ENCODE assay signal across 14 cellular contexts in genomic region chr7:46131916-46132795, GRCh38.
DNase-seq lines count a peak whose midpoint lies in the region; ATAC-seq, FAIRE-seq and TF ChIP-seq lines count a peak whose summit lies in the region.
"Had no signal": no experiment of that assay in that cellular context is flagged by ENCODE, and none has a peak within 500 bp of the region (broad histone marks: within the 10 kb centered on the region; RNA-seq: fewer than 3 reads in every experiment).

No MANE protein-coding gene starts in this region.

- H2AK5ac ChIP-seq in H9 (ENCODE audit: insufficient read length, low read length), result no peak overlapping the region

- dilution Hi-C loops in keratinocyte (cut with MboI; ENCODE audit: extremely low pct_ligation_motif_present, low sequenced_read_pairs), result no loop called here

- H3K36me3 ChIP-seq in keratinocyte (ENCODE audit: control insufficient read depth in 2 of 2, extremely low read depth in 1 of 2, insufficient read depth in 2 of 2, low read length in 2 of 2), result no peaks in the 10 kb centered on the region
- H3K36me3 ChIP-seq in HAP-1 (replicated peaks), result no peaks in the 10 kb centered on the region
- H3K36me3 ChIP-seq: esophagus squamous epithelium had no signal

- H4K20me1 ChIP-seq in H9 (ENCODE audit: control insufficient read depth, insufficient read depth, insufficient read length) (no peaks in the 10 kb centered on the region), keratinocyte (ENCODE audit: control insufficient read depth, extremely low read depth, insufficient read depth, low read length) (no peaks in the 10 kb centered on the region)

- no peaks in the 10 kb centered on the region; a peak in 1 of 5 replicates for H3K9me3 Mint-ChIP-seq in H9
- no peaks in the 10 kb centered on the region for H3K9me3 Mint-ChIP-seq in activated naive CD8-positive, alpha-beta T cell treated with anti-CD3 and anti-CD28 coated beads for 36 hours
- H3K9me3 Mint-ChIP-seq: activated naive CD4-positive, alpha-beta T cell treated with anti-CD3 and anti-CD28 coated beads, Interleukin-2, amount 50 U/mL, for 24 hours had no signal

- no peaks in the 10 kb centered on the region for H3K36me3 Mint-ChIP-seq in H9 (ENCODE audit: insufficient read depth in 1 of 3, low read depth in 3 of 3)
- no peaks in the 10 kb centered on the region for H3K36me3 Mint-ChIP-seq in activated naive CD8-positive, alpha-beta T cell treated with anti-CD3 and anti-CD28 coated beads for 36 hours
- H3K36me3 Mint-ChIP-seq: activated naive CD4-positive, alpha-beta T cell treated with anti-CD3 and anti-CD28 coated beads, Interleukin-2, amount 50 U/mL, for 24 hours; CD14-positive monocyte had no signal

- H3K56ac ChIP-seq in H9 (ENCODE audit: insufficient read length, low read depth, low read length), result no peak overlapping the region

- no peak overlapping the region for H3K4me2 ChIP-seq in H9 (ENCODE audit: insufficient read depth, insufficient read length, low read length)
- no peak overlapping the region for H3K4me2 ChIP-seq in keratinocyte (ENCODE audit: control insufficient read depth, extremely low read depth, insufficient read depth, low read depth, low read length)

- in situ Hi-C loops in ACHN (cut with HindIII; ENCODE audit: low pct_ligation_motif_present, low pct_unique_long_range_greater_than_20kb, low sequenced_read_pairs), result no loop called here
- in situ Hi-C loops in astrocyte of the cerebellum (cut with HindIII; ENCODE audit: low sequenced_read_pairs), result no loop called here
- in situ Hi-C loops in HAP-1 (cut with MboI; ENCODE audit: low sequenced_read_pairs), result no loop called here

- FAIRE-seq in keratinocyte (lab: Jason Lieb, UNC), result no peak

- H3K27ac Mint-ChIP-seq in H9, result no peak overlapping the region; a peak in 1 of 7 replicates
- H3K27ac Mint-ChIP-seq in activated naive CD8-positive, alpha-beta T cell treated with anti-CD3 and anti-CD28 coated beads for 36 hours, result no peak overlapping the region
- H3K27ac Mint-ChIP-seq: activated naive CD4-positive, alpha-beta T cell treated with anti-CD3 and anti-CD28 coated beads, Interleukin-2, amount 50 U/mL, for 24 hours; CD14-positive monocyte had no signal

- H3K9me3 ChIP-seq in H9 (ENCODE audit: control insufficient read depth, low read depth, low read length), result no peaks in the 10 kb centered on the region
- H3K9me3 ChIP-seq in keratinocyte (ENCODE audit: control insufficient read depth, low read depth, low read length), result no peaks in the 10 kb centered on the region
- no peaks in the 10 kb centered on the region for H3K9me3 ChIP-seq in HAP-1
- H3K9me3 ChIP-seq: esophagus squamous epithelium had no signal

- H2AFZ ChIP-seq in H9 (ENCODE audit: low read length), result no peak overlapping the region
- H2AFZ ChIP-seq in keratinocyte (ENCODE audit: control insufficient read depth, low read length), result no peak overlapping the region

- no peaks in the 10 kb centered on the region for H3K79me2 ChIP-seq in H9 (ENCODE audit: insufficient read depth, low read length)
- H3K79me2 ChIP-seq in keratinocyte (ENCODE audit: control insufficient read depth, insufficient read depth, low read length), result no peaks in the 10 kb centered on the region

- peaks cover 7 to 8% of the 10 kb centered on the region in 2 experiments for H3K4me1 Mint-ChIP-seq in H9
- H3K4me1 Mint-ChIP-seq in activated naive CD8-positive, alpha-beta T cell treated with anti-CD3 and anti-CD28 coated beads for 36 hours, result no peaks in the 10 kb centered on the region
- H3K4me1 Mint-ChIP-seq: activated naive CD4-positive, alpha-beta T cell treated with anti-CD3 and anti-CD28 coated beads, Interleukin-2, amount 50 U/mL, for 24 hours; CD14-positive monocyte had no signal

- no peak overlapping the region for H4K5ac ChIP-seq in H9 (ENCODE audit: insufficient read length, low read depth, low read length)

- no peak overlapping the region for H3K9ac ChIP-seq in H9 (ENCODE audit: extremely low read depth, insufficient read length, low read length)
- no peak overlapping the region for H3K9ac ChIP-seq in keratinocyte (ENCODE audit: control insufficient read depth, extremely low read depth, insufficient read depth, low read length)

- H3K18ac ChIP-seq in H9 (ENCODE audit: insufficient read length, low read depth, low read length), result no peak overlapping the region

- no peaks in the 10 kb centered on the region for H3K9me1 ChIP-seq in keratinocyte (ENCODE audit: control insufficient read depth, extremely low read depth, insufficient read depth, low read length)

- H3K27me3 ChIP-seq in H9 (ENCODE audit: insufficient read depth, low read length) (no peaks in the 10 kb centered on the region), keratinocyte (ENCODE audit: control insufficient read depth, extremely low read depth, insufficient read depth, low read length) (no peaks in the 10 kb centered on the region), HAP-1 (ENCODE audit: low read depth) (no peaks in the 10 kb centered on the region)
- H3K27me3 ChIP-seq: esophagus squamous epithelium had no signal

- no peak for ATAC-seq in GM21390 (IDR thresholded peaks at IDR 0.05; ENCODE audit: unreplicated experiment)
- no peak for ATAC-seq in HG03095 (IDR thresholded peaks at IDR 0.05; ENCODE audit: unreplicated experiment)

- H3K23me2 ChIP-seq in H9 (ENCODE audit: insufficient read length, low read depth, low read length, poor library complexity, severe bottlenecking), result no peaks in the 10 kb centered on the region

- no peak overlapping the region for H2BK120ac ChIP-seq in H9 (ENCODE audit: low read depth, low read length, poor library complexity, severe bottlenecking)

- H4K8ac ChIP-seq in H9 (replicated peaks; ENCODE audit: insufficient read length, low read depth, low read length), result no peak overlapping the region

- no peak overlapping the region for H3K4ac ChIP-seq in H9 (ENCODE audit: low read depth, low read length)

- no peak overlapping the region for H3K14ac ChIP-seq in H9 (ENCODE audit: insufficient read depth, low read length)

- no peak overlapping the region for H2BK20ac ChIP-seq in H9 (ENCODE audit: low read depth, low read length, poor library complexity, severe bottlenecking)

- no peak overlapping the region for H3K4me3 Mint-ChIP-seq in H9
- no peak overlapping the region for H3K4me3 Mint-ChIP-seq in activated naive CD8-positive, alpha-beta T cell treated with anti-CD3 and anti-CD28 coated beads for 36 hours
- H3K4me3 Mint-ChIP-seq: activated naive CD4-positive, alpha-beta T cell treated with anti-CD3 and anti-CD28 coated beads, Interleukin-2, amount 50 U/mL, for 24 hours; CD14-positive monocyte had no signal

- DNase-seq in ACHN, result peak; percentile 65
- DNase-seq in H9, result peak; percentile 61
- DNase-seq in astrocyte of the cerebellum (ENCODE audit: low read depth), result no peak
- DNase-seq in keratinocyte (ENCODE audit: low read depth, low spot score), result no peak
- no peak for DNase-seq in activated naive CD8-positive, alpha-beta T cell treated with anti-CD3 and anti-CD28 coated beads for 36 hours
- DNase-seq in HAP-1 (ENCODE audit: low spot score in 2 of 2), result no peak
- DNase-seq: activated CD4-positive, alpha-beta T cell treated with anti-CD3 and anti-CD28 coated beads for 48 hours; esophagus squamous epithelium; NCI-H1930; stimulated activated CD4-positive, alpha-beta T cell treated with anti-CD3 and anti-CD28 coated beads, Interleukin-12 subunit alpha, Interleukin-12 subunit beta, amount 100 ng/mL, for 4 hours had no signal

- no CpG with 5 or more reads among the region's 8 CpGs for WGBS in H9 (ENCODE audit: extremely low coverage, insufficient read length, low lambda C conversion rate)

- no peak overlapping the region for H2BK15ac ChIP-seq in H9 (ENCODE audit: low read depth, low read length)

- H3K23ac ChIP-seq in H9 (ENCODE audit: insufficient read length, low read depth, low read length), result no peak overlapping the region

- no peak overlapping the region for H2BK5ac ChIP-seq in H9 (ENCODE audit: insufficient read length, low read length)

- no peak overlapping the region for H4K91ac ChIP-seq in H9 (ENCODE audit: insufficient read length, low read depth, low read length)

- no peak overlapping the region for H3T11ph ChIP-seq in H9 (ENCODE audit: low read length)

- no peak overlapping the region for H3K27ac ChIP-seq in H9 (ENCODE audit: insufficient read length, low read depth, low read length)
- H3K27ac ChIP-seq in keratinocyte (ENCODE audit: control insufficient read depth, insufficient read depth, low read length), result no peak overlapping the region
- H3K27ac ChIP-seq: esophagus squamous epithelium had no signal

- no peaks in the 10 kb centered on the region for H3K79me1 ChIP-seq in H9 (ENCODE audit: insufficient read depth, low read depth, low read length, poor library complexity, severe bottlenecking)

- H2BK12ac ChIP-seq in H9 (ENCODE audit: insufficient read length, low read depth, low read length), result no peak overlapping the region

- H3K4me1 ChIP-seq in H9 (ENCODE audit: insufficient read depth, low read length) (no peaks in the 10 kb centered on the region), keratinocyte (ENCODE audit: control insufficient read depth, extremely low read depth, insufficient read depth, low read length) (peaks cover 5% of the 10 kb centered on the region), HAP-1 (no peaks in the 10 kb centered on the region)
- H3K4me1 ChIP-seq: esophagus squamous epithelium had no signal

- no peaks in the 10 kb centered on the region for H3K27me3 Mint-ChIP-seq in H9 (ENCODE audit: low read depth)
- H3K27me3 Mint-ChIP-seq in activated naive CD8-positive, alpha-beta T cell treated with anti-CD3 and anti-CD28 coated beads for 36 hours, result no peaks in the 10 kb centered on the region
- H3K27me3 Mint-ChIP-seq: activated naive CD4-positive, alpha-beta T cell treated with anti-CD3 and anti-CD28 coated beads, Interleukin-2, amount 50 U/mL, for 24 hours had no signal

- H3K4me3 ChIP-seq in astrocyte of the cerebellum (ENCODE audit: low read depth, low read length) (no peak overlapping the region), keratinocyte (ENCODE audit: control insufficient read depth in 2 of 3, extremely low read depth in 1 of 3, insufficient read depth in 2 of 3, low read depth in 1 of 3, low read length in 3 of 3) (no peak overlapping the region), HAP-1 (no peak overlapping the region)
- H3K4me3 ChIP-seq: esophagus squamous epithelium had no signal

- peak; percentile 51 for TF ChIP-seq CTCF in H9 (conservative IDR thresholded peaks at IDR 0.05)
- TF ChIP-seq CTCF in astrocyte of the cerebellum (IDR thresholded peaks at IDR 0.05; ENCODE audit: low read depth, low read length, missing control alignments), result peak; percentile 48
- peak in 2 of 3 experiments; percentile 31 to 33 for TF ChIP-seq CTCF in keratinocyte (optimal IDR thresholded peaks at IDR 0.05 in 1 of 3, IDR thresholded peaks at IDR 0.05 in 1 of 3, conservative IDR thresholded peaks at IDR 0.05 in 1 of 3; ENCODE audit: extremely low read depth in 1 of 3, insufficient read depth in 2 of 3, low read length in 3 of 3)

Comparison
In these comparisons a context has a peak if more than half of its experiments do, and no peak if none do; other contexts are left out.
1. DNase-seq: peak in ACHN (single experiment) and H9 (single experiment); none in astrocyte of the cerebellum (single experiment), keratinocyte (single experiment), activated naive CD8-positive, alpha-beta T cell treated with anti-CD3 and anti-CD28 coated beads for 36 hours (single experiment) and HAP-1 (0 of 2).
2. Peak in every context shown above with its lines, with median percentiles within 50 percentile points of each other: CTCF ChIP-seq.